8 cellular contexts compared by ENCODE assay signal in the genomic region with DNA sequence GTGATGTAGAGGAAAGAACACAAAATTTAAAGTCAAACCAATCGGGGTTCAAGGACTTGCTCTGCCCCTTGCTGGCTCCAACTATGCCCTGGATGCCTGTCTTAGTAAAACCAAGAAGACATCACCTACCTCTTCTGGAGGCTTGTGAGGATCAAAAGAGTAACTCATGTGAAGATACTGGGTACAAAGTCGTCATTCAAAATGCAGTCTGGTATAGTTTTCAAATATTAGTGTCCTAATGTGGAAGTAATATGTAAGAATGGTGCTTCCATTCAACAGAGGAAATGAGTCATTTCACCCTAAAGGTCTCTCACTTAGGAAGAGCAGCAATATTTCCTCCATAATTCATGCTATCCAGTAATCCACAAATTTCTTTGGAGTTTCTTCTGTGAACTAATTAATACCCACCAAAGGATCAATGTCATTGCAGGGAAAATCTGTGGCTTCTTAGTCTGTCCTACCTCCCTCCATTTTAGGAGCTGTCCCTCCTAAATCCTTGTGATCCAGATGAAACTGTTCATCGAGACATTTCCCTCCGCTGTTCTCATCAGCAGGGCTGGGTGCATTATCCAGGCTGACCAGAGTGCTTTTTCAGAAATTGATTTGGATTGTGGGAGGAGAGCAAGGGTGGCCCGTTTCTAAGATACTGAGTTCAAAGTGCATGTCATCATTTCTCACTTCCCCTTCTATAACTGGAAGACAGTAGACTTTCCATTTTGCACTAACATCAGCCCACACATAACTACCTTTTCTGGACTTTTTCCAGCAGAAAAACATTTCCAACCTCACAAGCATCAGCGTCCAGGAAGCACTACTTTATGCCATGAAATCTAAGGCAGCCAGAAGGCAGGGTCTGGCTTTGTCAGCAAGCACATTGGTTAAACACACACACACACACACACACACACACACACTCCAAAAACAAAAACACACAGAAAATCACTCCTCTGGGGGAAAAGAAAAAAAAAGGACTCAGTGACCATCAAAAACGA.
DNase-seq lines count a peak whose midpoint lies in the region; ATAC-seq, FAIRE-seq and TF ChIP-seq lines count a peak whose summit lies in the region.

No MANE protein-coding gene starts in this region.

- H3K27ac ChIP-seq in HepG2 (ENCODE audit: extremely low read length, insufficient read depth, low read length) (no peak overlapping the region), neural progenitor cell (no peak overlapping the region)

- H4K20me1 ChIP-seq in HepG2 (ENCODE audit: insufficient read depth, low read length), result no peaks in the 10 kb centered on the region
- no peaks in the 10 kb centered on the region for H4K20me1 ChIP-seq in neural progenitor cell (ENCODE audit: low read depth)

- FAIRE-seq in HepG2 (lab: Jason Lieb, UNC), result no peak

- H3K36me3 ChIP-seq in HepG2 (replicated peaks in 1 of 2; ENCODE audit: control insufficient read depth in 1 of 2, insufficient read depth in 2 of 2, low read length in 2 of 2), result no peaks in the 10 kb centered on the region
- H3K36me3 ChIP-seq in neural progenitor cell, result no peaks in the 10 kb centered on the region

- H3K4me1 ChIP-seq in HepG2 (ENCODE audit: insufficient read depth, low read length) (peaks cover 7% of the 10 kb centered on the region; the same call in 1 of the 2 replicates), neural progenitor cell (no peaks in the 10 kb centered on the region)

- H3K79me2 ChIP-seq in HepG2 (ENCODE audit: insufficient read depth, low read length) (no peaks in the 10 kb centered on the region), neural progenitor cell (ENCODE audit: low read depth) (no peaks in the 10 kb centered on the region)

- POLR2A ChIA-PET in HepG2 (lab: Yijun Ruan, JAX), result no interaction called here

- no peaks in the 10 kb centered on the region for H3K27me3 Mint-ChIP-seq in T-helper 1 cell treated with Interleukin-12 subunit alpha and Interleukin-12 subunit beta and Interleukin-4 antibody, amounts not matched to agents 30 μg/mL and 1 μg/mL, for 36 hours (ENCODE audit: low read depth)
- peaks cover 5% of the 10 kb centered on the region for H3K27me3 Mint-ChIP-seq in neural progenitor cell (ENCODE audit: insufficient read depth, low read depth)

- no peaks in the 10 kb centered on the region for H3K9me3 Mint-ChIP-seq in T-helper 1 cell treated with Interleukin-12 subunit alpha and Interleukin-12 subunit beta and Interleukin-4 antibody, amounts not matched to agents 30 μg/mL and 1 μg/mL, for 36 hours
- no peaks in the 10 kb centered on the region for H3K9me3 Mint-ChIP-seq in neural progenitor cell

- no peaks in the 10 kb centered on the region for H3K27me3 ChIP-seq in HepG2 (ENCODE audit: control insufficient read depth in 1 of 2, insufficient read depth in 2 of 2, low read length in 2 of 2)
- H3K27me3 ChIP-seq in neural progenitor cell, result no peaks in the 10 kb centered on the region

- H2AFZ ChIP-seq in HepG2 (ENCODE audit: low read length) (no peak overlapping the region), neural progenitor cell (replicated peaks) (no peak overlapping the region)

- H3K27ac Mint-ChIP-seq in T-helper 1 cell treated with Interleukin-12 subunit alpha and Interleukin-12 subunit beta and Interleukin-4 antibody, amounts not matched to agents 30 μg/mL and 1 μg/mL, for 36 hours, result peak overlapping the region; percentile 74
- no peak overlapping the region for H3K27ac Mint-ChIP-seq in neural progenitor cell

- TF ChIP-seq EP300 in HepG2 (IDR thresholded peaks at IDR 0.05; ENCODE audit: low read depth in 2 of 2, low read length in 2 of 2) (no peak), HepG2 (CRISPR knock-in tag; IDR thresholded peaks at IDR 0.05; ENCODE audit: borderline replicate concordance) (no peak)

- H3K9ac ChIP-seq in HepG2 (ENCODE audit: insufficient read depth, low read depth, low read length) (no peak overlapping the region), neural progenitor cell (no peak overlapping the region)

- TF ChIP-seq CTCF in HepG2 (CRISPR knock-in tag; IDR thresholded peaks at IDR 0.05) (no peak), neural progenitor cell (IDR thresholded peaks at IDR 0.05) (no peak)

- intact Hi-C loops in HepG2 (cut with micrococcal nuclease; ENCODE audit: unreplicated experiment), result no loop called here

- no peak for TF ChIP-seq RAD21 in HepG2 (CRISPR knock-in tag; IDR thresholded peaks at IDR 0.05)

- in situ Hi-C loops in HepG2 (cut with HindIII; ENCODE audit: extremely low pct_ligation_motif_present, low pct_unique_long_range_greater_than_20kb), result no loop called here

- H3K4me1 Mint-ChIP-seq in T-helper 1 cell treated with Interleukin-12 subunit alpha and Interleukin-12 subunit beta and Interleukin-4 antibody, amounts not matched to agents 30 μg/mL and 1 μg/mL, for 36 hours (ENCODE audit: low read depth), result peaks cover 69% of the 10 kb centered on the region
- peaks cover 18% of the 10 kb centered on the region for H3K4me1 Mint-ChIP-seq in neural progenitor cell

- no peak overlapping the region for H3K4me2 ChIP-seq in HepG2 (ENCODE audit: low read depth, low read length)
- H3K4me2 ChIP-seq in neural progenitor cell, result no peak overlapping the region

- CTCF ChIA-PET in HepG2 (lab: Yijun Ruan, JAX; ENCODE audit: low intra/inter-chr PET ratio, low total read pairs), result no interaction called here

- DNase-seq in CD1c-positive myeloid dendritic cell (ENCODE audit: extremely low spot score) (peak; percentile 82), HepG2 (ENCODE audit: low spot score) (no peak), neural progenitor cell (ENCODE audit: low spot score) (no peak), NCI-H1930 (lab: John Stamatoyannopoulos, UW) (no peak), COR-L47 (lab: John Stamatoyannopoulos, UW) (no peak)

- no TSS peak for BruUV-seq in HepG2 (replicated peaks; lab: Mats Ljungman, UMichigan)

- H3F3A ChIP-seq in neural progenitor cell (ENCODE audit: low read depth), result no peaks in the 10 kb centered on the region

- H3K4me3 ChIP-seq in HepG2 (replicated peaks in 1 of 3; ENCODE audit: insufficient read depth in 1 of 3, low read depth in 2 of 3, low read length in 3 of 3) (no peak overlapping the region), neural progenitor cell (no peak overlapping the region)

- TF ChIP-seq POLR2A in GM19099 (IDR thresholded peaks at IDR 0.05; ENCODE audit: extremely low read depth, insufficient read length, low read depth), result peak; percentile 42
- TF ChIP-seq POLR2A in HepG2 (IDR thresholded peaks at IDR 0.05; ENCODE audit: insufficient read depth in 1 of 2, low read depth in 2 of 2, low read length in 2 of 2), result no peak

- H3K9me3 ChIP-seq in HepG2 (ENCODE audit: low read length) (no peaks in the 10 kb centered on the region), neural progenitor cell (ENCODE audit: low read depth) (no peaks in the 10 kb centered on the region)

- peak overlapping the region; percentile 56 for H3K4me3 Mint-ChIP-seq in T-helper 1 cell treated with Interleukin-12 subunit alpha and Interleukin-12 subunit beta and Interleukin-4 antibody, amounts not matched to agents 30 μg/mL and 1 μg/mL, for 36 hours
- H3K4me3 Mint-ChIP-seq in neural progenitor cell, result no peak overlapping the region

- peak; percentile 78 for ATAC-seq in HG03159 (IDR thresholded peaks at IDR 0.05; ENCODE audit: unreplicated experiment)
- no peak for ATAC-seq in HepG2

- WGBS in HepG2 (ENCODE audit: low lambda C conversion rate), result 13% methylated on average over 7 of the region's 7 CpGs

- H3K36me3 Mint-ChIP-seq in T-helper 1 cell treated with Interleukin-12 subunit alpha and Interleukin-12 subunit beta and Interleukin-4 antibody, amounts not matched to agents 30 μg/mL and 1 μg/mL, for 36 hours (ENCODE audit: low read depth), result peaks cover 11% of the 10 kb centered on the region
- no peaks in the 10 kb centered on the region for H3K36me3 Mint-ChIP-seq in neural progenitor cell

TF ChIP-seq in HepG2, 621 proteins besides CTCF, POLR2A, EP300 and RAD21:
- TF ChIP-seq IRX3 (CRISPR knock-in tag; IDR thresholded peaks at IDR 0.05; ENCODE audit: borderline replicate concordance, low read depth) (no peak), HNF4A (CRISPR knock-in tag; IDR thresholded peaks at IDR 0.05) (0 out of 2 replicates have a peak, but pooled peaks have one; percentile 6), SMARCC2 (IDR thresholded peaks at IDR 0.05) (no peak)
- TF ChIP-seq, protein P1, sequence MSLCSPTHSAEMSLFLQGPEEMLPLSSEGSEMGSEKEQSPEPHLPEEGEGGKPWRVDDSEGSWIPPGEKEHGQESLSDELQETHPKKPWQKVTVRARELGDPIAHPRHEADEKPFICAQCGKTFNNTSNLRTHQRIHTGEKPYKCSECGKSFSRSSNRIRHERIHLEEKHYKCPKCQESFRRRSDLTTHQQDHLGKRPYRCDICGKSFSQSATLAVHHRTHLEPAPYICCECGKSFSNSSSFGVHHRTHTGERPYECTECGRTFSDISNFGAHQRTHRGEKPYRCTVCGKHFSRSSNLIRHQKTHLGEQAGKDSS (CRISPR knock-in tag; IDR thresholded peaks at IDR 0.05; ENCODE audit: borderline replicate concordance, low read depth), result no peak
